In genomic region chr17:4633643-4634042, GRCh38 we compare ENCODE assay signal across 1 cellular context.
TF ChIP-seq lines count a peak whose summit lies in the region.

No MANE protein-coding gene starts in this region.

TF ChIP-seq in HEK293, 187 proteins besides CTCF, POLR2A, EP300 and RAD21 (continued from another document):
- TF ChIP-seq ZNF280D (tag by site-specific recombination; IDR thresholded peaks at IDR 0.05) (peak; percentile 88), ZNF146 (tag by site-specific recombination; IDR thresholded peaks at IDR 0.05) (peak; percentile 100)
